Comparison of ENCODE assay signal across 8 cellular contexts in genomic region chr12:72017054-72017651, GRCh38.
DNase-seq lines count a peak whose midpoint lies in the region; ATAC-seq and TF ChIP-seq lines count a peak whose summit lies in the region.

No MANE protein-coding gene starts in this region.

- DNase-seq in MV-4-11 (lab: John Stamatoyannopoulos, UW) (peak; percentile 67), SJSA1 (ENCODE audit: low read depth in 1 of 2, low spot score in 2 of 2) (peak; percentile 50 to 57), germinal center (ENCODE audit: low spot score) (peak; percentile 50), pons (ENCODE audit: low spot score) (peak; percentile 86), cortex of kidney (lab: John Stamatoyannopoulos, UW) (no peak)
- peak; percentile 24 for DNase-seq in activated gamma-delta T cell treated with anti-CD3 and anti-CD28 coated beads, Interleukin-2, amount 50 U/mL, for 16 hours (ENCODE audit: low read depth)

- no peaks in the 10 kb centered on the region for H3K36me3 ChIP-seq in SJSA1

- H3K27me3 ChIP-seq in SJSA1 (replicated peaks): no peaks in the 10 kb centered on the region; the same call in none of the 2 replicates

- no peaks in the 10 kb centered on the region for H3K9me3 ChIP-seq in SJSA1 (replicated peaks)

- no peak overlapping the region for H3K4me3 ChIP-seq in SJSA1

- peak; percentile 91 for ATAC-seq in HG02571 (IDR thresholded peaks at IDR 0.05; ENCODE audit: unreplicated experiment)

- H3K4me1 ChIP-seq in SJSA1 (replicated peaks): no peaks in the 10 kb centered on the region

- H3K27ac ChIP-seq in SJSA1: no peak overlapping the region

- TF ChIP-seq CTCF in GM12873 (IDR thresholded peaks at IDR 0.05; ENCODE audit: insufficient read depth, low read depth, low read length, missing control alignments): peak; percentile 86
